ENCODE assay signal across 19 cellular contexts in the genomic region with DNA sequence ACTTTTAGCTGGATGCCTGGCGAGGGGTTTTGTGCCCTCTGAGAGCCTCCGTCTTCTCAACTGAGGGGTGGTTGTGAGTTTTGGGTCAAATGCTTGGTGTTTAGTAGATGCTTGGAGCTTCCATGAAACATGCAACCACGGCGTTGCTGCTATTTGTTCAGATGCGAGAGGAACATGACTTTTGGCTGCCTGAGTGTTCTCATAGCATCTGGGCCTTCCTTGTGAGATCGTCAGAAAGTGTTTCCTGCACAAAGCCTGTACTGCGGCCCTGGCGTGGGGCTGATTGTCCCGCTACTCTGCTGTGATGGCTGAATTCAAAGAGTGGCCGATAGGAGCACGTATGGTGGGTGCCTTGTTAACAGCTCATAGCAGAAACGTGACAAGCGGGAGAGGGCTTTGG.
"Had no signal": no experiment of that assay in that cellular context is flagged by ENCODE, and none has a peak within 500 bp of the region (broad histone marks: within the 10 kb centered on the region; RNA-seq: fewer than 3 reads in every experiment).

No MANE protein-coding gene starts in this region.

- H2AFZ ChIP-seq: neural progenitor cell, parathyroid adenoma had no signal

- H3K4me3 ChIP-seq: neural progenitor cell, skin epidermis, uterus had no signal

- H3K36me3 Mint-ChIP-seq: activated naive CD4-positive, alpha-beta T cell treated with anti-CD3 and anti-CD28 coated beads, Interleukin-2, amount 10 ng/mL, durations not matched to agents 7 days and 5 days; T-cell had no signal

- H3K27me3 ChIP-seq: neural progenitor cell, uterus had no signal

- H3K4me1 Mint-ChIP-seq: activated naive CD4-positive, alpha-beta T cell treated with anti-CD3 and anti-CD28 coated beads, Interleukin-2, amount 10 ng/mL, durations not matched to agents 7 days and 5 days; T-cell had no signal

- H3K9ac ChIP-seq: neural progenitor cell, parathyroid adenoma, SK-N-SH had no signal

- DNase-seq: activated CD4-positive, alpha-beta T cell treated with anti-CD3 and anti-CD28 coated beads for 1 hour; activated CD4-positive, alpha-beta T cell treated with anti-CD3 and anti-CD28 coated beads, Interleukin-2, amount 50 U/mL, for 4 hours; activated naive CD4-positive, alpha-beta T cell treated with anti-CD3 and anti-CD28 coated beads, Interleukin-2, amount 10 ng/mL, durations not matched to agents 7 days and 5 days; central memory CD4-positive, alpha-beta T cell; cortex of kidney; effector CD4-positive, alpha-beta T cell; naive B cell; SK-N-SH; stimulated activated CD4-positive, alpha-beta T cell treated with anti-CD3 and anti-CD28 coated beads, Interleukin-15, amount 100 ng/mL, for 24 hours; stimulated activated CD4-positive, alpha-beta T cell treated with anti-CD3 and anti-CD28 coated beads, Interleukin-4, amount 100 ng/mL, for 1 hour; stimulated activated CD8-positive, alpha-beta memory T cell treated with anti-CD3 and anti-CD28 coated beads, Interleukin-4, amount 100 ng/mL, for 48 hours; stimulated activated naive CD8-positive, alpha-beta T cell treated with anti-CD3 and anti-CD28 coated beads, Interleukin-15, Interleukin-2, amounts not matched to agents 100 U/mL and 50 U/mL, for 24 hours; T-cell; T1000; uterus had no signal

- H3K27ac ChIP-seq: neural progenitor cell, parathyroid adenoma had no signal

- H3K27me3 Mint-ChIP-seq: naive B cell had no signal

- H3K27ac Mint-ChIP-seq: activated naive CD4-positive, alpha-beta T cell treated with anti-CD3 and anti-CD28 coated beads, Interleukin-2, amount 10 ng/mL, durations not matched to agents 7 days and 5 days; activated T-helper 2 cell treated with anti-CD3 and anti-CD28 coated beads, Interferon-gamma antibody, Interleukin-2, Interleukin-4, amounts not matched to agents 10 μg/mL and 5 μg/mL and 100 μg/mL, durations not matched to agents 14 hours and 24 hours and 36 hours; neural progenitor cell; T-cell had no signal

- H3K4me2 ChIP-seq: neural progenitor cell, SK-N-SH had no signal

- H3K9me3 ChIP-seq: SK-N-SH, uterus had no signal

- H3K9me3 Mint-ChIP-seq: activated naive CD4-positive, alpha-beta T cell treated with anti-CD3 and anti-CD28 coated beads, Interleukin-2, amount 10 ng/mL, durations not matched to agents 7 days and 5 days; activated T-helper 2 cell treated with anti-CD3 and anti-CD28 coated beads, Interferon-gamma antibody, Interleukin-2, Interleukin-4, amounts not matched to agents 10 μg/mL and 5 μg/mL and 100 μg/mL, durations not matched to agents 14 hours and 24 hours and 36 hours; naive B cell; T-cell had no signal

- H3K4me3 Mint-ChIP-seq: activated naive CD4-positive, alpha-beta T cell treated with anti-CD3 and anti-CD28 coated beads, Interleukin-2, amount 10 ng/mL, durations not matched to agents 7 days and 5 days; naive B cell; neural progenitor cell; T-cell had no signal

- H3K79me2 ChIP-seq: parathyroid adenoma had no signal

- H3K36me3 ChIP-seq: neural progenitor cell, uterus had no signal

- ATAC-seq: stimulated activated naive CD8-positive, alpha-beta T cell treated with anti-CD3 and anti-CD28 coated beads, Interleukin-15, Interleukin-2, amounts not matched to agents 100 U/mL and 50 U/mL, for 24 hours; T-cell had no signal

- H3K4me1 ChIP-seq: parathyroid adenoma, uterus had no signal
